ENCODE assay signal across 2 cellular contexts in genomic region chr3:179279837-179280236, GRCh38.
A peak's percentile ranks its signal among the peaks of the same experiment; 100 is the strongest.
TF ChIP-seq lines count a peak whose summit lies in the region.

No MANE protein-coding gene starts in this region.

TF ChIP-seq in HepG2, 621 proteins besides CTCF, POLR2A, EP300 and RAD21:
- TF ChIP-seq BRF2 (CRISPR knock-in tag; IDR thresholded peaks at IDR 0.05) (no peak), IRF1 (CRISPR knock-in tag; IDR thresholded peaks at IDR 0.05; ENCODE audit: low read depth) (no peak), MAFF (IDR thresholded peaks at IDR 0.05; ENCODE audit: low read depth, low read length) (peak; percentile 95), MAFK (conservative IDR thresholded peaks at IDR 0.05 in 1 of 2, IDR thresholded peaks at IDR 0.05 in 1 of 2; ENCODE audit: low read length in 2 of 2) (peak; percentile 92 to 96), NPAS2 (CRISPR knock-in tag; IDR thresholded peaks at IDR 0.05; ENCODE audit: borderline replicate concordance) (no peak)
TF ChIP-seq in HepG2: peak in this region for 2.

TF ChIP-seq in H1, 55 proteins besides CTCF, POLR2A, EP300 and RAD21:
- TF ChIP-seq BRCA1 (IDR thresholded peaks at IDR 0.05; ENCODE audit: low read depth, low read length) = no peak
- TF ChIP-seq MAFK (IDR thresholded peaks at IDR 0.05; ENCODE audit: low read depth, low read length) = peak; percentile 78
- TF ChIP-seq POLR2AphosphoS5 (IDR thresholded peaks at IDR 0.05; ENCODE audit: low read depth, low read length) = no peak
- no peak for TF ChIP-seq ZNF274 (IDR thresholded peaks at IDR 0.05; ENCODE audit: borderline replicate concordance, extremely low read depth, low read length)
- TF ChIP-seq GTF2F1 (IDR thresholded peaks at IDR 0.05; ENCODE audit: borderline replicate concordance, low read depth, low read length) = no peak
- TF ChIP-seq SP1 (IDR thresholded peaks at IDR 0.05; ENCODE audit: low read depth, low read length) = no peak
- TF ChIP-seq CEBPB (IDR thresholded peaks at IDR 0.05; ENCODE audit: low read depth, low read length) = no peak
